In genomic region chr2:161136194-161136593, GRCh38 we compare ENCODE assay signal across 9 cellular contexts. TPM values are rescaled to one million over a fixed set of nuclear protein-coding genes. Genes with fewer than 3 reads are reported as not detected.
A peak's percentile ranks its signal among the peaks of the same experiment; 100 is the strongest.
DNase-seq lines count a peak whose midpoint lies in the region; ATAC-seq, FAIRE-seq and TF ChIP-seq lines count a peak whose summit lies in the region.
"Had no signal": no experiment of that assay in that cellular context is flagged by ENCODE, and none has a peak within 500 bp of the region (broad histone marks: within the 10 kb centered on the region; RNA-seq: fewer than 3 reads in every experiment).

No MANE protein-coding gene starts in this region.

- CTCF ChIA-PET in K562 (lab: Yijun Ruan, JAX; ENCODE audit: low intra/inter-chr PET ratio) = no interaction called here

- peak overlapping the region; percentile 57 for H2AFZ ChIP-seq in K562 (ENCODE audit: low read depth, low read length)

- no peak overlapping the region for H3K4me2 ChIP-seq in K562 (ENCODE audit: insufficient read depth, low read length)

- H3K4me1 ChIP-seq in K562 (replicated peaks in 1 of 2; ENCODE audit: control insufficient read depth in 2 of 2, insufficient read depth in 2 of 2, low read length in 2 of 2) = no peaks in the 10 kb centered on the region

- H3K27ac ChIP-seq in KOPT-K1 (ENCODE audit: low read depth, low read length, poor library complexity, severe bottlenecking) (peak overlapping the region; percentile 65), K562 (ENCODE audit: extremely low read depth, low read depth, low read length) (peak overlapping the region; percentile 25; the same call in 1 of the 3 replicates)

- TF ChIP-seq EP300 in K562 (IDR thresholded peaks at IDR 0.05; ENCODE audit: low read length) = no peak

- H3K79me2 ChIP-seq in K562 (ENCODE audit: control insufficient read depth, insufficient read depth, low read length) = no peaks in the 10 kb centered on the region

- H3K9me3 Mint-ChIP-seq in natural killer cell = peaks cover 3% of the 10 kb centered on the region in 2 donors

- no peak overlapping the region for H3K9ac ChIP-seq in K562 (ENCODE audit: insufficient read depth in 1 of 2, low read depth in 2 of 2, low read length in 2 of 2)

- in situ Hi-C loops in ACHN (cut with HindIII; ENCODE audit: low pct_ligation_motif_present, low pct_unique_long_range_greater_than_20kb, low sequenced_read_pairs) (no loop called here), K562 (cut with MboI) (no loop called here)

- 5% methylated on average over 3 of the region's 3 CpGs for WGBS in K562 (ENCODE audit: insufficient coverage, low coverage, missing lambda C conversion rate)

- H3K4me3 Mint-ChIP-seq in natural killer cell = peak overlapping the region; percentile 92

- peaks cover 3 to 6% of the 10 kb centered on the region in 2 donors for H3K27me3 Mint-ChIP-seq in natural killer cell (ENCODE audit: low read depth in 2 of 2)

- H3K4me3 ChIP-seq in K562 = no peak overlapping the region

- TF ChIP-seq POLR2A in K562 (conservative IDR thresholded peaks at IDR 0.05) = no peak

- intact Hi-C loops in K562 (cut with micrococcal nuclease) (no loop called here), natural killer cell (cut with micrococcal nuclease) (loop anchor here (2.0 kb wide), 1 partner anchor 25 kb away; the partner anchor contains the start of gene TANK)

- H3K36me3 Mint-ChIP-seq in natural killer cell = no peaks in the 10 kb centered on the region

- H3K27ac Mint-ChIP-seq in natural killer cell = peak overlapping the region; percentile 87 to 94

- no peaks in the 10 kb centered on the region for H4K20me1 ChIP-seq in K562 (replicated peaks; ENCODE audit: control insufficient read depth, insufficient read depth, low read length)

- TF ChIP-seq RAD21 in K562 (CRISPR knock-in tag; conservative IDR thresholded peaks at IDR 0.05 in 1 of 2, IDR thresholded peaks at IDR 0.05 in 1 of 2) = no peak

- no peak for TF ChIP-seq CTCF in K562 (IDR thresholded peaks at IDR 0.05 in 2 of 3, conservative IDR thresholded peaks at IDR 0.05 in 1 of 3; ENCODE audit: insufficient read depth in 2 of 3, low read depth in 1 of 3, low read length in 3 of 3)
- no peak for TF ChIP-seq CTCF in natural killer cell (IDR thresholded peaks at IDR 0.05)

- no peaks in the 10 kb centered on the region for H3K27me3 ChIP-seq in K562 (ENCODE audit: control insufficient read depth in 2 of 2, insufficient read depth in 2 of 2, low read length in 2 of 2)

- FAIRE-seq in K562 (lab: Jason Lieb, UNC) = no peak

- ATAC-seq in K562 (no peak), natural killer cell (no peak)

- peak; percentile 36 for DNase-seq in ACHN
- DNase-seq in K562 (ENCODE audit: extremely low read depth in 1 of 4, low spot score in 3 of 4) = no peak
- DNase-seq in natural killer cell = no peak
- no peak for DNase-seq in NK-92 treated with Interleukin-12 subunit alpha and Interleukin-12 subunit beta, amount 100 ng/mL, for 24 hours (lab: John Stamatoyannopoulos, UW)
- DNase-seq in NCI-H1048 (lab: John Stamatoyannopoulos, UW) = no peak
- no peak for DNase-seq in AG20443 (ENCODE audit: low spot score)
- DNase-seq in activated gamma-delta T cell treated with Interleukin-2 at 50 U/mL for 16 hours = no peak
- DNase-seq: NCI-H748 treated with DMSO at 0.1 percent for 48 hours had no signal

- no TSS peak for BruUV-seq in K562 (replicated peaks; lab: Mats Ljungman, UMichigan)

- H3K9me1 ChIP-seq in K562 (ENCODE audit: control insufficient read depth, insufficient read depth, low read length) = no peaks in the 10 kb centered on the region

- H3K9me3 ChIP-seq in KOPT-K1 (ENCODE audit: insufficient read depth, low read length, poor library complexity, severe bottlenecking) = peaks cover 4% of the 10 kb centered on the region
- no peaks in the 10 kb centered on the region for H3K9me3 ChIP-seq in K562 (replicated peaks; ENCODE audit: control insufficient read depth, insufficient read depth, low read depth, low read length)

- H3K36me3 ChIP-seq in KOPT-K1 (ENCODE audit: insufficient read depth, low read length) (no peaks in the 10 kb centered on the region), K562 (ENCODE audit: control insufficient read depth, insufficient read depth, low read length) (no peaks in the 10 kb centered on the region)

- POLR2A ChIA-PET in K562 (lab: Yijun Ruan, JAX) = no interaction called here

- peaks cover 29 to 42% of the 10 kb centered on the region in 2 donors for H3K4me1 Mint-ChIP-seq in natural killer cell

TF ChIP-seq in K562, 482 proteins besides CTCF, POLR2A, EP300 and RAD21 (continues in another document):
- TF ChIP-seq ARID4B (CRISPR knock-in tag; IDR thresholded peaks at IDR 0.05) (no peak), HDAC6 (IDR thresholded peaks at IDR 0.05; ENCODE audit: low read depth, low read length) (no peak), SETDB1 (IDR thresholded peaks at IDR 0.05; ENCODE audit: low read length) (no peak), MEF2D (tag; conservative IDR thresholded peaks at IDR 0.05; ENCODE audit: low read depth) (no peak), RBM39 (optimal IDR thresholded peaks at IDR 0.05; ENCODE audit: low read depth, low read length) (no peak), CTBP1 (IDR thresholded peaks at IDR 0.05; ENCODE audit: borderline replicate concordance) (no peak)
- TF ChIP-seq, protein P1, sequence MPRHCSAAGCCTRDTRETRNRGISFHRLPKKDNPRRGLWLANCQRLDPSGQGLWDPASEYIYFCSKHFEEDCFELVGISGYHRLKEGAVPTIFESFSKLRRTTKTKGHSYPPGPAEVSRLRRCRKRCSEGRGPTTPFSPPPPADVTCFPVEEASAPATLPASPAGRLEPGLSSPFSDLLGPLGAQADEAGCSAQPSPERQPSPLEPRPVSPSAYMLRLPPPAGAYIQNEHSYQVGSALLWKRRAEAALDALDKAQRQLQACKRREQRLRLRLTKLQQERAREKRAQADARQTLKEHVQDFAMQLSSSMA (CRISPR knock-in tag; IDR thresholded peaks at IDR 0.05) = no peak

RNA-seq across cellular contexts. Expression of gene TANK, which starts 24.0 kb away (rescaled TPM):
- total RNA-seq in K562 (2011; cell fraction: chromatin; rRNA removed; ENCODE audit: low replicate concordance) = 125 and 212 TPM in 2 replicates
- total RNA-seq in K562 (2011; cell fraction: nucleolus; rRNA removed) = 37.7 and 60.5 TPM in 2 replicates
- total RNA-seq in K562 (2011; cell fraction: nucleoplasm; rRNA removed) = 98.7 and 143 TPM in 2 replicates
- 33.6 and 43.0 TPM in 2 replicates for total RNA-seq in K562 (2014; rRNA removed)
- total RNA-seq in K562 (2014; rRNA removed; fragmentation: Illumina TruSeq; extraction: Trizol) = 67.4 and 89.5 TPM in 2 replicates
- total RNA-seq in K562 (2015; rRNA removed; fragmentation: Illumina TruSeq; extraction: Trizol) = 48.9 and 54.4 TPM in 2 replicates
- 45.6 and 49.2 TPM in 2 replicates for total RNA-seq in K562 (2021)
- 52.0 and 60.1 TPM in 2 replicates for polyA plus RNA-seq in K562 (2011; rRNA removed)
- 11.0 and 16.5 TPM in 2 replicates for polyA plus RNA-seq in K562 (2011; cell fraction: cytosol; rRNA removed)
- 59.3 and 109 TPM in 2 replicates for polyA plus RNA-seq in K562 (2011; cell fraction: nucleus; rRNA removed)
- 41.1 and 65.3 TPM in 2 replicates for polyA plus RNA-seq in K562 (2012)
- polyA plus RNA-seq in K562 (2014; fragmentation: Illumina TruSeq; extraction: Trizol) = 49.4 and 53.8 TPM in 2 replicates
- 10 to 100 TPM; 83.7 to 91.5 TPM for polyA plus RNA-seq in K562 (2014; fragmentation: Nextera tagmentation; extraction: Ambion mirVana)
- 47.1 and 56.6 TPM in 2 replicates for polyA plus RNA-seq in K562 (2014; rRNA removed)
- polyA minus RNA-seq in K562 (2011; rRNA and poly(A)+ RNA removed) = 48.7 and 78.6 TPM in 2 replicates
- 11.5 and 17.8 TPM in 2 replicates for polyA minus RNA-seq in K562 (2011; cell fraction: cytosol; rRNA and poly(A)+ RNA removed)
- 92.6 and 179 TPM in 2 replicates for polyA minus RNA-seq in K562 (2011; cell fraction: nucleus; rRNA and poly(A)+ RNA removed)
- total RNA-seq in natural killer cell = 100 to 1,000 TPM in 1 of 3 donors, 10 to 100 TPM in 2; 68.9 to 121 (median 76.1) TPM
